ENCODE assay signal across 1 cellular context in the genomic region with DNA sequence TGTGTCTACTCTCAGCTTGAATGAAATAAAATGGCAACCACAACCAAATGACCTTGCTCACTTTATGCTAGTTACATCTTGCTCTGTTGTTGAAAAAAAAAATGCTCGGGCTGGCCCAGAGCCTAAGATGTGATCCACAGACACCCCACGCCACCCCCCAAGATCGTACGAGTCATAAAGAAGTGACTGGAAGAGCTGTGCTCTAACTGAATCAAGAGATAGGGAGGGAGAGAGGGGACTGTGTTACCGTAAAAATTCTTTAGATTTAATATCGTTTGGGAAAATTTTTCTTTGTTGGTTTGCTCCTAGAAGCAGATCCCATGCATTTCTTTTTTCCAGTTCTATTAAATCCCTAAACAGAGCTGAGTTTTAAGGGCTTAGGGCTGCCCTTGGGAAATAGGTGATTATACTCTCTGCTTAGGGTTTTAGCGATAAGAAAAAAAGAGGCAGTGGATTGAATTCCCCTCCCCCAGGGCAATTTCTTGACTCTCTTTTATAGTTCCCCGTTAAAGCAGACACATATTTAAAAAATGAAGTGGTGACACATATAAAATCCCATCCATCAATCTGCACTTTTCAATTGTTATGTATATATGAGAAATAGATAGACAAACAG.
TF ChIP-seq lines count a peak whose summit lies in the region.

No MANE protein-coding gene starts in this region.

TF ChIP-seq in HEK293, 187 proteins besides CTCF, POLR2A, EP300 and RAD21 (continued from another document and continues in another):
- TF ChIP-seq, protein P1, sequence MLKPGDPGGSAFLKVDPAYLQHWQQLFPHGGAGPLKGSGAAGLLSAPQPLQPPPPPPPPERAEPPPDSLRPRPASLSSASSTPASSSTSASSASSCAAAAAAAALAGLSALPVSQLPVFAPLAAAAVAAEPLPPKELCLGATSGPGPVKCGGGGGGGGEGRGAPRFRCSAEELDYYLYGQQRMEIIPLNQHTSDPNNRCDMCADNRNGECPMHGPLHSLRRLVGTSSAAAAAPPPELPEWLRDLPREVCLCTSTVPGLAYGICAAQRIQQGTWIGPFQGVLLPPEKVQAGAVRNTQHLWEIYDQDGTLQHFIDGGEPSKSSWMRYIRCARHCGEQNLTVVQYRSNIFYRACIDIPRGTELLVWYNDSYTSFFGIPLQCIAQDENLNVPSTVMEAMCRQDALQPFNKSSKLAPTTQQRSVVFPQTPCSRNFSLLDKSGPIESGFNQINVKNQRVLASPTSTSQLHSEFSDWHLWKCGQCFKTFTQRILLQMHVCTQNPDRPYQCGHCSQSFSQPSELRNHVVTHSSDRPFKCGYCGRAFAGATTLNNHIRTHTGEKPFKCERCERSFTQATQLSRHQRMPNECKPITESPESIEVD (tag by site-specific recombination; IDR thresholded peaks at IDR 0.05): peak; percentile 90
- TF ChIP-seq ZNF146 (tag by site-specific recombination; IDR thresholded peaks at IDR 0.05) (no peak), TCF7L2 (IDR thresholded peaks at IDR 0.05; ENCODE audit: borderline replicate concordance, low read depth, low read length) (peak; percentile 54; the same call in 1 of the 2 replicates), ZNF10 (tag by site-specific recombination; IDR thresholded peaks at IDR 0.05) (0 out of 2 replicates have a peak, but pooled peaks have one; percentile 57), ZBTB48 (tag by site-specific recombination; IDR thresholded peaks at IDR 0.05) (no peak), ZNF585B (tag by site-specific recombination; IDR thresholded peaks at IDR 0.05) (no peak), ZNF701 (tag by site-specific recombination; IDR thresholded peaks at IDR 0.05) (no peak), OVOL3 (tag by site-specific recombination; IDR thresholded peaks at IDR 0.05) (0 out of 2 replicates have a peak, but pooled peaks have one; percentile 23), ZNF132 (tag by site-specific recombination; IDR thresholded peaks at IDR 0.05; ENCODE audit: borderline replicate concordance) (no peak), KLF8 (tag by site-specific recombination; IDR thresholded peaks at IDR 0.05) (no peak), ZFP3 (tag by site-specific recombination; IDR thresholded peaks at IDR 0.05; ENCODE audit: low read depth) (no peak), FEZF1 (tag by site-specific recombination; IDR thresholded peaks at IDR 0.05) (peak; percentile 79), ZNF341 (tag by site-specific recombination; IDR thresholded peaks at IDR 0.05; ENCODE audit: low read depth) (peak; percentile 51), ZIC2 (tag by site-specific recombination; IDR thresholded peaks at IDR 0.05) (no peak), ZNF324 (tag by site-specific recombination; IDR thresholded peaks at IDR 0.05) (no peak), ZNF184 (tag by site-specific recombination; IDR thresholded peaks at IDR 0.05) (no peak), ZBTB8A (tag by site-specific recombination; IDR thresholded peaks at IDR 0.05) (no peak), ZNF121 (tag by site-specific recombination; IDR thresholded peaks at IDR 0.05) (no peak), ZNF629 (tag by site-specific recombination; IDR thresholded peaks at IDR 0.05) (no peak), ZNF16 (tag by site-specific recombination; IDR thresholded peaks at IDR 0.05; ENCODE audit: low read depth) (no peak)
- TF ChIP-seq, protein P2, sequence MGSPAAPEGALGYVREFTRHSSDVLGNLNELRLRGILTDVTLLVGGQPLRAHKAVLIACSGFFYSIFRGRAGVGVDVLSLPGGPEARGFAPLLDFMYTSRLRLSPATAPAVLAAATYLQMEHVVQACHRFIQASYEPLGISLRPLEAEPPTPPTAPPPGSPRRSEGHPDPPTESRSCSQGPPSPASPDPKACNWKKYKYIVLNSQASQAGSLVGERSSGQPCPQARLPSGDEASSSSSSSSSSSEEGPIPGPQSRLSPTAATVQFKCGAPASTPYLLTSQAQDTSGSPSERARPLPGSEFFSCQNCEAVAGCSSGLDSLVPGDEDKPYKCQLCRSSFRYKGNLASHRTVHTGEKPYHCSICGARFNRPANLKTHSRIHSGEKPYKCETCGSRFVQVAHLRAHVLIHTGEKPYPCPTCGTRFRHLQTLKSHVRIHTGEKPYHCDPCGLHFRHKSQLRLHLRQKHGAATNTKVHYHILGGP (tag by site-specific recombination; IDR thresholded peaks at IDR 0.05): no peak
- TF ChIP-seq, protein P3, sequence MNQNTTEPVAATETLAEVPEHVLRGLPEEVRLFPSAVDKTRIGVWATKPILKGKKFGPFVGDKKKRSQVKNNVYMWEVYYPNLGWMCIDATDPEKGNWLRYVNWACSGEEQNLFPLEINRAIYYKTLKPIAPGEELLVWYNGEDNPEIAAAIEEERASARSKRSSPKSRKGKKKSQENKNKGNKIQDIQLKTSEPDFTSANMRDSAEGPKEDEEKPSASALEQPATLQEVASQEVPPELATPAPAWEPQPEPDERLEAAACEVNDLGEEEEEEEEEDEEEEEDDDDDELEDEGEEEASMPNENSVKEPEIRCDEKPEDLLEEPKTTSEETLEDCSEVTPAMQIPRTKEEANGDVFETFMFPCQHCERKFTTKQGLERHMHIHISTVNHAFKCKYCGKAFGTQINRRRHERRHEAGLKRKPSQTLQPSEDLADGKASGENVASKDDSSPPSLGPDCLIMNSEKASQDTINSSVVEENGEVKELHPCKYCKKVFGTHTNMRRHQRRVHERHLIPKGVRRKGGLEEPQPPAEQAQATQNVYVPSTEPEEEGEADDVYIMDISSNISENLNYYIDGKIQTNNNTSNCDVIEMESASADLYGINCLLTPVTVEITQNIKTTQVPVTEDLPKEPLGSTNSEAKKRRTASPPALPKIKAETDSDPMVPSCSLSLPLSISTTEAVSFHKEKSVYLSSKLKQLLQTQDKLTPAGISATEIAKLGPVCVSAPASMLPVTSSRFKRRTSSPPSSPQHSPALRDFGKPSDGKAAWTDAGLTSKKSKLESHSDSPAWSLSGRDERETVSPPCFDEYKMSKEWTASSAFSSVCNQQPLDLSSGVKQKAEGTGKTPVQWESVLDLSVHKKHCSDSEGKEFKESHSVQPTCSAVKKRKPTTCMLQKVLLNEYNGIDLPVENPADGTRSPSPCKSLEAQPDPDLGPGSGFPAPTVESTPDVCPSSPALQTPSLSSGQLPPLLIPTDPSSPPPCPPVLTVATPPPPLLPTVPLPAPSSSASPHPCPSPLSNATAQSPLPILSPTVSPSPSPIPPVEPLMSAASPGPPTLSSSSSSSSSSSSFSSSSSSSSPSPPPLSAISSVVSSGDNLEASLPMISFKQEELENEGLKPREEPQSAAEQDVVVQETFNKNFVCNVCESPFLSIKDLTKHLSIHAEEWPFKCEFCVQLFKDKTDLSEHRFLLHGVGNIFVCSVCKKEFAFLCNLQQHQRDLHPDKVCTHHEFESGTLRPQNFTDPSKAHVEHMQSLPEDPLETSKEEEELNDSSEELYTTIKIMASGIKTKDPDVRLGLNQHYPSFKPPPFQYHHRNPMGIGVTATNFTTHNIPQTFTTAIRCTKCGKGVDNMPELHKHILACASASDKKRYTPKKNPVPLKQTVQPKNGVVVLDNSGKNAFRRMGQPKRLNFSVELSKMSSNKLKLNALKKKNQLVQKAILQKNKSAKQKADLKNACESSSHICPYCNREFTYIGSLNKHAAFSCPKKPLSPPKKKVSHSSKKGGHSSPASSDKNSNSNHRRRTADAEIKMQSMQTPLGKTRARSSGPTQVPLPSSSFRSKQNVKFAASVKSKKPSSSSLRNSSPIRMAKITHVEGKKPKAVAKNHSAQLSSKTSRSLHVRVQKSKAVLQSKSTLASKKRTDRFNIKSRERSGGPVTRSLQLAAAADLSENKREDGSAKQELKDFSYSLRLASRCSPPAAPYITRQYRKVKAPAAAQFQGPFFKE (tag by site-specific recombination; IDR thresholded peaks at IDR 0.05; ENCODE audit: borderline replicate concordance): no peak
- TF ChIP-seq, protein P4, sequence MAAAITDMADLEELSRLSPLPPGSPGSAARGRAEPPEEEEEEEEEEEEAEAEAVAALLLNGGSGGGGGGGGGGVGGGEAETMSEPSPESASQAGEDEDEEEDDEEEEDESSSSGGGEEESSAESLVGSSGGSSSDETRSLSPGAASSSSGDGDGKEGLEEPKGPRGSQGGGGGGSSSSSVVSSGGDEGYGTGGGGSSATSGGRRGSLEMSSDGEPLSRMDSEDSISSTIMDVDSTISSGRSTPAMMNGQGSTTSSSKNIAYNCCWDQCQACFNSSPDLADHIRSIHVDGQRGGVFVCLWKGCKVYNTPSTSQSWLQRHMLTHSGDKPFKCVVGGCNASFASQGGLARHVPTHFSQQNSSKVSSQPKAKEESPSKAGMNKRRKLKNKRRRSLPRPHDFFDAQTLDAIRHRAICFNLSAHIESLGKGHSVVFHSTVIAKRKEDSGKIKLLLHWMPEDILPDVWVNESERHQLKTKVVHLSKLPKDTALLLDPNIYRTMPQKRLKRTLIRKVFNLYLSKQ (tag by site-specific recombination; IDR thresholded peaks at IDR 0.05; ENCODE audit: borderline replicate concordance): no peak
- TF ChIP-seq, protein P5, sequence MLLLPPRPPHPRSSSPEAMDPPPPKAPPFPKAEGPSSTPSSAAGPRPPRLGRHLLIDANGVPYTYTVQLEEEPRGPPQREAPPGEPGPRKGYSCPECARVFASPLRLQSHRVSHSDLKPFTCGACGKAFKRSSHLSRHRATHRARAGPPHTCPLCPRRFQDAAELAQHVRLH (tag by site-specific recombination; IDR thresholded peaks at IDR 0.05): no peak
- TF ChIP-seq, protein P6, sequence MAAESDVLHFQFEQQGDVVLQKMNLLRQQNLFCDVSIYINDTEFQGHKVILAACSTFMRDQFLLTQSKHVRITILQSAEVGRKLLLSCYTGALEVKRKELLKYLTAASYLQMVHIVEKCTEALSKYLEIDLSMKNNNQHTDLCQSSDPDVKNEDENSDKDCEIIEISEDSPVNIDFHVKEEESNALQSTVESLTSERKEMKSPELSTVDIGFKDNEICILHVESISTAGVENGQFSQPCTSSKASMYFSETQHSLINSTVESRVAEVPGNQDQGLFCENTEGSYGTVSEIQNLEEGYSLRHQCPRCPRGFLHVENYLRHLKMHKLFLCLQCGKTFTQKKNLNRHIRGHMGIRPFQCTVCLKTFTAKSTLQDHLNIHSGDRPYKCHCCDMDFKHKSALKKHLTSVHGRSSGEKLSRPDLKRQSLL (tag by site-specific recombination; IDR thresholded peaks at IDR 0.05): no peak
- TF ChIP-seq, protein P7, sequence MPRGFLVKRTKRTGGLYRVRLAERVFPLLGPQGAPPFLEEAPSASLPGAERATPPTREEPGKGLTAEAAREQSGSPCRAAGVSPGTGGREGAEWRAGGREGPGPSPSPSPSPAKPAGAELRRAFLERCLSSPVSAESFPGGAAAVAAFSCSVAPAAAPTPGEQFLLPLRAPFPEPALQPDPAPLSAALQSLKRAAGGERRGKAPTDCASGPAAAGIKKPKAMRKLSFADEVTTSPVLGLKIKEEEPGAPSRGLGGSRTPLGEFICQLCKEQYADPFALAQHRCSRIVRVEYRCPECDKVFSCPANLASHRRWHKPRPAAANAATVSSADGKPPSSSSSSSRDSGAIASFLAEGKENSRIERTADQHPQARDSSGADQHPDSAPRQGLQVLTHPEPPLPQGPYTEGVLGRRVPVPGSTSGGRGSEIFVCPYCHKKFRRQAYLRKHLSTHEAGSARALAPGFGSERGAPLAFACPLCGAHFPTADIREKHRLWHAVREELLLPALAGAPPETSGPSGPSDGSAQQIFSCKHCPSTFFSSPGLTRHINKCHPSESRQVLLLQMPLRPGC (tag by site-specific recombination; IDR thresholded peaks at IDR 0.05): no peak
- TF ChIP-seq, protein P8, sequence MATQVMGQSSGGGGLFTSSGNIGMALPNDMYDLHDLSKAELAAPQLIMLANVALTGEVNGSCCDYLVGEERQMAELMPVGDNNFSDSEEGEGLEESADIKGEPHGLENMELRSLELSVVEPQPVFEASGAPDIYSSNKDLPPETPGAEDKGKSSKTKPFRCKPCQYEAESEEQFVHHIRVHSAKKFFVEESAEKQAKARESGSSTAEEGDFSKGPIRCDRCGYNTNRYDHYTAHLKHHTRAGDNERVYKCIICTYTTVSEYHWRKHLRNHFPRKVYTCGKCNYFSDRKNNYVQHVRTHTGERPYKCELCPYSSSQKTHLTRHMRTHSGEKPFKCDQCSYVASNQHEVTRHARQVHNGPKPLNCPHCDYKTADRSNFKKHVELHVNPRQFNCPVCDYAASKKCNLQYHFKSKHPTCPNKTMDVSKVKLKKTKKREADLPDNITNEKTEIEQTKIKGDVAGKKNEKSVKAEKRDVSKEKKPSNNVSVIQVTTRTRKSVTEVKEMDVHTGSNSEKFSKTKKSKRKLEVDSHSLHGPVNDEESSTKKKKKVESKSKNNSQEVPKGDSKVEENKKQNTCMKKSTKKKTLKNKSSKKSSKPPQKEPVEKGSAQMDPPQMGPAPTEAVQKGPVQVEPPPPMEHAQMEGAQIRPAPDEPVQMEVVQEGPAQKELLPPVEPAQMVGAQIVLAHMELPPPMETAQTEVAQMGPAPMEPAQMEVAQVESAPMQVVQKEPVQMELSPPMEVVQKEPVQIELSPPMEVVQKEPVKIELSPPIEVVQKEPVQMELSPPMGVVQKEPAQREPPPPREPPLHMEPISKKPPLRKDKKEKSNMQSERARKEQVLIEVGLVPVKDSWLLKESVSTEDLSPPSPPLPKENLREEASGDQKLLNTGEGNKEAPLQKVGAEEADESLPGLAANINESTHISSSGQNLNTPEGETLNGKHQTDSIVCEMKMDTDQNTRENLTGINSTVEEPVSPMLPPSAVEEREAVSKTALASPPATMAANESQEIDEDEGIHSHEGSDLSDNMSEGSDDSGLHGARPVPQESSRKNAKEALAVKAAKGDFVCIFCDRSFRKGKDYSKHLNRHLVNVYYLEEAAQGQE (tag by site-specific recombination; IDR thresholded peaks at IDR 0.05): no peak
- TF ChIP-seq, protein P9, sequence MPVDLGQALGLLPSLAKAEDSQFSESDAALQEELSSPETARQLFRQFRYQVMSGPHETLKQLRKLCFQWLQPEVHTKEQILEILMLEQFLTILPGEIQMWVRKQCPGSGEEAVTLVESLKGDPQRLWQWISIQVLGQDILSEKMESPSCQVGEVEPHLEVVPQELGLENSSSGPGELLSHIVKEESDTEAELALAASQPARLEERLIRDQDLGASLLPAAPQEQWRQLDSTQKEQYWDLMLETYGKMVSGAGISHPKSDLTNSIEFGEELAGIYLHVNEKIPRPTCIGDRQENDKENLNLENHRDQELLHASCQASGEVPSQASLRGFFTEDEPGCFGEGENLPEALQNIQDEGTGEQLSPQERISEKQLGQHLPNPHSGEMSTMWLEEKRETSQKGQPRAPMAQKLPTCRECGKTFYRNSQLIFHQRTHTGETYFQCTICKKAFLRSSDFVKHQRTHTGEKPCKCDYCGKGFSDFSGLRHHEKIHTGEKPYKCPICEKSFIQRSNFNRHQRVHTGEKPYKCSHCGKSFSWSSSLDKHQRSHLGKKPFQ (tag by site-specific recombination; IDR thresholded peaks at IDR 0.05): peak; percentile 42
- TF ChIP-seq, protein P10, sequence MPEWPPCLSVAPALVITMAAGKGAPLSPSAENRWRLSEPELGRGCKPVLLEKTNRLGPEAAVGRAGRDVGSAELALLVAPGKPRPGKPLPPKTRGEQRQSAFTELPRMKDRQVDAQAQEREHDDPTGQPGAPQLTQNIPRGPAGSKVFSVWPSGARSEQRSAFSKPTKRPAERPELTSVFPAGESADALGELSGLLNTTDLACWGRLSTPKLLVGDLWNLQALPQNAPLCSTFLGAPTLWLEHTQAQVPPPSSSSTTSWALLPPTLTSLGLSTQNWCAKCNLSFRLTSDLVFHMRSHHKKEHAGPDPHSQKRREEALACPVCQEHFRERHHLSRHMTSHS (tag by site-specific recombination; IDR thresholded peaks at IDR 0.05): no peak
